ENCODE assay signal across 35 cellular contexts in the genomic region with DNA sequence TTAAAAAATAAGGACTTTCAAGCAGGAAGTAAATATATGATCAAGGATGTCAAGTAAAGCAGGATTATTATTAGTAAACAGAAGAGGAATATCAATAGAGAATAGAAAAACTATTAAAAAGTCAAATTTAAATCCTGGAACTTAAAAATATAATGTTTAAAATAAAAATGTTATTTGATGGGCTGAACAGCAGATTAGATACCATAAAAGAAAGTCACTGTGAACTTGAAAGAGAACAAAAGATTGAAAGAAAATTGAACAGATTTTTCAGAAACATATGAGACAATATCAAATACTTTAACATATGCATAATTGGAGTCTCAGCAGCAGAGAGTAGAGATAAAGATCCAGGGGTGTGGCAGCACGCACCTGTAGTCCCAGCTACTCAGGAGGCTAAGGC.
DNase-seq lines count a peak whose midpoint lies in the region; ATAC-seq, FAIRE-seq and TF ChIP-seq lines count a peak whose summit lies in the region.
"Had no signal": no experiment of that assay in that cellular context is flagged by ENCODE, and none has a peak within 500 bp of the region (broad histone marks: within the 10 kb centered on the region; RNA-seq: fewer than 3 reads in every experiment).

No MANE protein-coding gene starts in this region.

- POLR2A ChIA-PET in SK-N-SH (lab: Yijun Ruan, JAX) = no interaction called here
- POLR2A ChIA-PET in K562 (lab: Yijun Ruan, JAX) = no interaction called here

- in situ Hi-C loops in K562 (cut with MboI) = no loop called here

- no peak for TF ChIP-seq EP300 in SK-N-SH (IDR thresholded peaks at IDR 0.05; ENCODE audit: borderline replicate concordance in 1 of 2, low read depth in 1 of 2, low read length in 1 of 2)
- TF ChIP-seq EP300 in K562 (IDR thresholded peaks at IDR 0.05; ENCODE audit: low read length) = no peak

- H3K36me3 ChIP-seq in SK-N-SH (replicated peaks in 1 of 2; ENCODE audit: control insufficient read depth in 1 of 2, insufficient read depth in 2 of 2, low read length in 1 of 2) (no peaks in the 10 kb centered on the region), K562 (ENCODE audit: control insufficient read depth, insufficient read depth, low read length) (no peaks in the 10 kb centered on the region)
- H3K36me3 ChIP-seq: BE2C; BLaER1; BLaER1 treated with 17β-estradiol and CSF1 and Interleukin-3, amounts not matched to agents 10 nM and 100 nM had no signal

- H3K4me2 ChIP-seq in SK-N-SH = no peak overlapping the region
- no peak overlapping the region for H3K4me2 ChIP-seq in K562 (ENCODE audit: insufficient read depth, low read length)
- H3K4me2 ChIP-seq: A549; BLaER1; BLaER1 treated with 17β-estradiol and CSF1 and Interleukin-3, amounts not matched to agents 10 nM and 100 nM had no signal

- H3K27me3 ChIP-seq in SK-N-SH (ENCODE audit: insufficient read depth) (no peaks in the 10 kb centered on the region), K562 (ENCODE audit: control insufficient read depth in 2 of 2, insufficient read depth in 2 of 2, low read length in 2 of 2) (no peaks in the 10 kb centered on the region)
- H3K27me3 ChIP-seq: BE2C; BLaER1; BLaER1 treated with 17β-estradiol and CSF1 and Interleukin-3, amounts not matched to agents 10 nM and 100 nM had no signal

- H3K9ac ChIP-seq in SK-N-SH (no peak overlapping the region), K562 (ENCODE audit: insufficient read depth in 1 of 2, low read depth in 2 of 2, low read length in 2 of 2) (no peak overlapping the region)
- H3K9ac ChIP-seq: BLaER1; BLaER1 treated with 17β-estradiol and CSF1 and Interleukin-3, amounts not matched to agents 10 nM and 100 nM had no signal

- H3F3A ChIP-seq in SK-N-SH (replicated peaks; ENCODE audit: insufficient read depth) = no peaks in the 10 kb centered on the region

- TF ChIP-seq RAD21 in SK-N-SH (IDR thresholded peaks at IDR 0.05; ENCODE audit: low read length) = no peak
- TF ChIP-seq RAD21 in K562 (CRISPR knock-in tag; conservative IDR thresholded peaks at IDR 0.05 in 1 of 2, IDR thresholded peaks at IDR 0.05 in 1 of 2) = no peak

- no peak for TF ChIP-seq CTCF in SK-N-SH (IDR thresholded peaks at IDR 0.05)
- TF ChIP-seq CTCF in K562 (IDR thresholded peaks at IDR 0.05 in 2 of 3, conservative IDR thresholded peaks at IDR 0.05 in 1 of 3; ENCODE audit: insufficient read depth in 2 of 3, low read depth in 1 of 3, low read length in 3 of 3) = no peak

- FAIRE-seq in RCC 7860 (lab: Jason Lieb, UNC) = peak; percentile 14
- FAIRE-seq in K562 (lab: Jason Lieb, UNC) = no peak
- FAIRE-seq in frontal cortex (lab: Jason Lieb, UNC) = peak; percentile 8
- FAIRE-seq: A204.1, A549, D721Med had no signal

- intact Hi-C loops in K562 (cut with micrococcal nuclease) = no loop called here

- CTCF ChIA-PET in SK-N-SH (lab: Yijun Ruan, JAX) (no interaction called here), K562 (lab: Yijun Ruan, JAX; ENCODE audit: low intra/inter-chr PET ratio) (no interaction called here)

- H3K79me2 ChIP-seq in SK-N-SH (ENCODE audit: insufficient read depth) = no peaks in the 10 kb centered on the region
- no peaks in the 10 kb centered on the region for H3K79me2 ChIP-seq in K562 (ENCODE audit: control insufficient read depth, insufficient read depth, low read length)

- H3K27ac ChIP-seq in SK-N-SH (ENCODE audit: low read depth in 2 of 2, low read length in 1 of 2) (no peak overlapping the region), K562 (ENCODE audit: extremely low read depth, low read depth, low read length) (no peak overlapping the region)
- H3K27ac ChIP-seq: 22Rv1; A549; BLaER1; BLaER1 treated with 17β-estradiol and CSF1 and Interleukin-3, amounts not matched to agents 10 nM and 100 nM; C4-2B had no signal

- ATAC-seq in SK-N-SH treated with all-trans-retinoic acid at 6 μM for 48 hours (no peak), K562 (no peak)
- ATAC-seq: A549; CD8-positive, alpha-beta T cell had no signal

- H3K4me1 ChIP-seq in SK-N-SH (ENCODE audit: control insufficient read depth in 1 of 2, insufficient read depth in 2 of 2, low read depth in 1 of 2, low read length in 1 of 2) = no peaks in the 10 kb centered on the region
- no peaks in the 10 kb centered on the region for H3K4me1 ChIP-seq in K562 (replicated peaks in 1 of 2; ENCODE audit: control insufficient read depth in 2 of 2, insufficient read depth in 2 of 2, low read length in 2 of 2)
- H3K4me1 ChIP-seq: A549, BE2C, Caco-2 had no signal

- 10% methylated on average over 1 of the region's 1 CpG for WGBS in SK-N-SH (ENCODE audit: low lambda C conversion rate)
- WGBS in K562 (ENCODE audit: insufficient coverage, low coverage, missing lambda C conversion rate) = 0% methylated on average over 1 of the region's 1 CpG

- no peaks in the 10 kb centered on the region for H3K9me2 ChIP-seq in SK-N-SH

- H3K9me3 ChIP-seq in SK-N-SH (peaks cover 4% of the 10 kb centered on the region; the same call in 1 of the 2 replicates), K562 (replicated peaks; ENCODE audit: control insufficient read depth, insufficient read depth, low read depth, low read length) (no peaks in the 10 kb centered on the region)
- H3K9me3 ChIP-seq: BE2C had no signal

- TF ChIP-seq POLR2A in K562 (conservative IDR thresholded peaks at IDR 0.05) = no peak

- H3K4me3 ChIP-seq in SK-N-SH (ENCODE audit: low read depth in 2 of 2, low read length in 1 of 2) (no peak overlapping the region), K562 (no peak overlapping the region)
- H3K4me3 ChIP-seq: A549; BLaER1; BLaER1 treated with 17β-estradiol and CSF1 and Interleukin-3, amounts not matched to agents 10 nM and 100 nM had no signal

- H3K9me1 ChIP-seq in K562 (ENCODE audit: control insufficient read depth, insufficient read depth, low read length) = no peaks in the 10 kb centered on the region

- H2AFZ ChIP-seq in SK-N-SH (ENCODE audit: low read depth) (no peak overlapping the region), K562 (ENCODE audit: low read depth, low read length) (no peak overlapping the region)

- no peak for DNase-seq in SK-N-SH
- no peak for DNase-seq in RCC 7860 (ENCODE audit: low spot score)
- DNase-seq in K562 (ENCODE audit: extremely low read depth in 1 of 4, low spot score in 3 of 4) = no peak
- DNase-seq in frontal cortex (ENCODE audit: low spot score in 2 of 2) = no peak
- no peak for DNase-seq in SK-N-DZ (ENCODE audit: low spot score)
- DNase-seq in kidney tubule cell (ENCODE audit: low spot score) = no peak
- no peak for DNase-seq in dedifferentiated amniotic fluid mesenchymal stem cell (ENCODE audit: extremely low spot score)
- DNase-seq: 8988T; ACHN; AML-193; BE2C; C1 segment of cervical spinal cord; Caco-2; Calu3; CD4-positive, alpha-beta memory T cell; CD4-positive, alpha-beta T cell; CD4-positive, CD25-positive, alpha-beta regulatory T cell; CD8-positive, alpha-beta memory T cell; CD8-positive, alpha-beta T cell; COR-L47; DMS 273 treated with DMSO at 0.1 percent for 48 hours; DMS153; DMS53; DMS79; DMS79 treated with DMSO at 0.1 percent for 48 hours; DND-41; EL had no signal

- H4K20me1 ChIP-seq in SK-N-SH (ENCODE audit: insufficient read depth) (no peaks in the 10 kb centered on the region), K562 (replicated peaks; ENCODE audit: control insufficient read depth, insufficient read depth, low read length) (no peaks in the 10 kb centered on the region)
- H4K20me1 ChIP-seq: BLaER1; BLaER1 treated with 17β-estradiol and CSF1 and Interleukin-3, amounts not matched to agents 10 nM and 100 nM had no signal

- no TSS peak for BruUV-seq in K562 (replicated peaks; lab: Mats Ljungman, UMichigan)

TF ChIP-seq in SK-N-SH treated with all-trans-retinoic acid at 6 μM for 48 hours, 23 proteins besides CTCF, POLR2A, EP300 and RAD21:
- TF ChIP-seq ZFP30 (CRISPR knock-in tag; IDR thresholded peaks at IDR 0.05) (peak; percentile 94), GLIS3 (CRISPR knock-in tag; IDR thresholded peaks at IDR 0.05) (no peak)

TF ChIP-seq in SK-N-SH, 30 proteins besides CTCF, POLR2A, EP300 and RAD21 (continues in another document):
- TF ChIP-seq SMC3 (IDR thresholded peaks at IDR 0.05; ENCODE audit: low read depth, low read length) (no peak), RCOR1 (IDR thresholded peaks at IDR 0.05; ENCODE audit: low read length) (no peak), RXRA (IDR thresholded peaks at IDR 0.05; ENCODE audit: borderline replicate concordance, low read depth) (no peak), POLR2AphosphoS5 (IDR thresholded peaks at IDR 0.05; ENCODE audit: low read depth, low read length) (no peak), CHD2 (IDR thresholded peaks at IDR 0.05; ENCODE audit: low read length, partially characterized antibody) (no peak), TAF1 (IDR thresholded peaks at IDR 0.05; ENCODE audit: borderline replicate concordance, low read depth, low read length) (no peak), TCF12 (IDR thresholded peaks at IDR 0.05) (no peak), SIN3A (IDR thresholded peaks at IDR 0.05; ENCODE audit: borderline replicate concordance, low read depth, low read length) (no peak), NFIC (IDR thresholded peaks at IDR 0.05; ENCODE audit: borderline replicate concordance) (no peak), GABPA (IDR thresholded peaks at IDR 0.05; ENCODE audit: low read depth) (no peak), FOXJ3 (CRISPR knock-in tag; IDR thresholded peaks at IDR 0.05) (no peak)
- TF ChIP-seq, protein P1, sequence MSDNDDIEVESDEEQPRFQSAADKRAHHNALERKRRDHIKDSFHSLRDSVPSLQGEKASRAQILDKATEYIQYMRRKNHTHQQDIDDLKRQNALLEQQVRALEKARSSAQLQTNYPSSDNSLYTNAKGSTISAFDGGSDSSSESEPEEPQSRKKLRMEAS (IDR thresholded peaks at IDR 0.05; ENCODE audit: low read depth) = no peak

TF ChIP-seq in K562, 482 proteins besides CTCF, POLR2A, EP300 and RAD21:
- no peak for TF ChIP-seq RFX1 (IDR thresholded peaks at IDR 0.05)
- TF ChIP-seq ZFP30 (CRISPR knock-in tag; IDR thresholded peaks at IDR 0.05; ENCODE audit: borderline replicate concordance) = peak; percentile 84
- no peak for TF ChIP-seq NFRKB (IDR thresholded peaks at IDR 0.05; ENCODE audit: low read depth)
